Comparison of ENCODE assay signal across 8 cellular contexts in genomic region chr4:2867758-2868491, GRCh38. TPM values are rescaled to one million over a fixed set of nuclear protein-coding genes. Genes with fewer than 3 reads are reported as not detected.
DNase-seq lines count a peak whose midpoint lies in the region; ATAC-seq and TF ChIP-seq lines count a peak whose summit lies in the region.

No MANE protein-coding gene starts in this region.

- no peaks in the 10 kb centered on the region for H3K36me3 ChIP-seq in prostate gland

- H3K4me1 ChIP-seq in prostate gland (replicated peaks) = peaks cover 12% of the 10 kb centered on the region

- H3K27me3 ChIP-seq in prostate gland (replicated peaks; ENCODE audit: insufficient read depth) = no peaks in the 10 kb centered on the region

- TF ChIP-seq CTCF in VCaP (conservative IDR thresholded peaks at IDR 0.05) (no peak), prostate gland (IDR thresholded peaks at IDR 0.05) (no peak)

- intact Hi-C loops in left cardiac atrium (cut with DNase I) = no loop called here
- intact Hi-C loops in prostate gland (cut with DNase I) = loop anchor here (10.0 kb wide), 1 partner anchor 403 kb away; the partner anchor contains the start of gene RNF4

- peak; percentile 81 to 86 for ATAC-seq in left cardiac atrium
- ATAC-seq in HG03135 (IDR thresholded peaks at IDR 0.05; ENCODE audit: unreplicated experiment) = no peak
- ATAC-seq in GM21737 (IDR thresholded peaks at IDR 0.05; ENCODE audit: unreplicated experiment) = no peak
- ATAC-seq in HG02981 (IDR thresholded peaks at IDR 0.05; ENCODE audit: unreplicated experiment) = no peak

- DNase-seq in D341Med (ENCODE audit: low spot score) = peak; percentile 83
- DNase-seq in left cardiac atrium = peak; percentile 44
- DNase-seq in prostate gland (ENCODE audit: low spot score) = no peak
- no peak for DNase-seq in NCI-H1436 treated with DMSO at 0.1 percent for 48 hours (lab: John Stamatoyannopoulos, UW)

- H3K4me3 ChIP-seq in prostate gland = peak overlapping the region in 1 of 2 donors; percentile 1

- H3K27ac ChIP-seq in VCaP = peak overlapping the region; percentile 67; the same call in 1 of the 2 replicates
- peak overlapping the region; percentile 20 to 44 for H3K27ac ChIP-seq in prostate gland

- no peaks in the 10 kb centered on the region for H3K9me3 ChIP-seq in prostate gland

- WGBS in prostate gland = 30% methylated on average over 10 of the region's 10 CpGs

- no peak for TF ChIP-seq POLR2A in prostate gland (IDR thresholded peaks at IDR 0.05)

RNA-seq across cellular contexts. Expression of gene ADD1, which starts 24.3 kb away (rescaled TPM):
- total RNA-seq in left cardiac atrium (100 to 1,000 TPM; 200 to 209 TPM), prostate gland (100 to 1,000 TPM; 164 to 321 TPM)

Comparison
In these comparisons a context has a peak if more than half of its experiments do, and no peak if none do; other contexts are left out.
1. DNase-seq: peak in D341Med (single experiment) and left cardiac atrium (single experiment); none in prostate gland (single experiment) and NCI-H1436 treated with DMSO at 0.1 percent for 48 hours (single experiment).
2. ATAC-seq: peak in left cardiac atrium (2 of 2); none in HG03135 (single experiment), GM21737 (single experiment) and HG02981 (single experiment).